Comparison of ENCODE assay signal across 1 cellular context in the genomic region with DNA sequence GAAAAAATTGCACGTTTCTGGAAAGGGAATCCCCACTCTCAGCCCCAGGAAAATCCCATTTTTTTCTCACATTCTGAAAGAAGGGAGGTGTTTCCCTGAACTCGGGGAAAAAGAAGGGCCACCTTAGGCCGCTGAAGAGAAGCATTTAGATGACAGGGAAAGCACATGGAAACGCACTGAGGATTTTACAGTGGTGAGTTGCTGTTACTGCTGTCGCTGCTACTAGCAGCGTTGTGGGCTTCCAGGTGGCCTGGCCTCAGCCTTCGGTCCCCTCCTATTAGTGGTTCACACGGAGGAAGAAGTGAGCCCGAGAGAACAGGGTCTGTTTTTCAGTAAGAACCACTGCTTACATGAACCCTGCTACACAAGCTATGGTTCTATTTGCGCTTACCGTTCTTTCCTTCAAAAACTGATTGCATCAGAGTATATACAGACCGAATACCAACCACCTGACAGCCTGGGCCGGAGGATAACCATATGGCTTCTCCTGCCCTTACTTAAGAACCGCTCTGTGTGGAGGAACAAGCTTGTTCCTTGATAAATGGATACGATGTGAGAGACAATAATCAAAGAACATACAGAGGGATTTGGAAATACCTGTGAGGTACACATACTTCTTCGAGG.
TF ChIP-seq lines count a peak whose summit lies in the region.

No MANE protein-coding gene starts in this region.

TF ChIP-seq in HepG2, 621 proteins besides CTCF, POLR2A, EP300 and RAD21 (continued from another document):
- TF ChIP-seq, protein P1, sequence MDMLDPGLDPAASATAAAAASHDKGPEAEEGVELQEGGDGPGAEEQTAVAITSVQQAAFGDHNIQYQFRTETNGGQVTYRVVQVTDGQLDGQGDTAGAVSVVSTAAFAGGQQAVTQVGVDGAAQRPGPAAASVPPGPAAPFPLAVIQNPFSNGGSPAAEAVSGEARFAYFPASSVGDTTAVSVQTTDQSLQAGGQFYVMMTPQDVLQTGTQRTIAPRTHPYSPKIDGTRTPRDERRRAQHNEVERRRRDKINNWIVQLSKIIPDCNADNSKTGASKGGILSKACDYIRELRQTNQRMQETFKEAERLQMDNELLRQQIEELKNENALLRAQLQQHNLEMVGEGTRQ (IDR thresholded peaks at IDR 0.05; ENCODE audit: low read depth, low read length): no peak
- TF ChIP-seq, protein P1 (CRISPR knock-in tag; IDR thresholded peaks at IDR 0.05; ENCODE audit: borderline replicate concordance): no peak
- TF ChIP-seq BRCA1 (CRISPR knock-in tag; IDR thresholded peaks at IDR 0.05) (no peak), HNRNPH1 (optimal IDR thresholded peaks at IDR 0.05; ENCODE audit: low read depth, low read length) (no peak), SIN3A (IDR thresholded peaks at IDR 0.05; ENCODE audit: borderline replicate concordance, low read depth, low read length) (no peak), ZNF207 (IDR thresholded peaks at IDR 0.05; ENCODE audit: borderline replicate concordance) (no peak), CBX1 (IDR thresholded peaks at IDR 0.05; ENCODE audit: low read depth) (no peak), MAF1 (CRISPR knock-in tag; IDR thresholded peaks at IDR 0.05; ENCODE audit: borderline replicate concordance) (no peak), ZNF124 (CRISPR knock-in tag; IDR thresholded peaks at IDR 0.05) (no peak), GTF3A (CRISPR knock-in tag; conservative IDR thresholded peaks at IDR 0.05) (no peak), TMF1 (CRISPR knock-in tag; IDR thresholded peaks at IDR 0.05; ENCODE audit: low read depth) (no peak), ZNF263 (CRISPR knock-in tag; IDR thresholded peaks at IDR 0.05) (no peak), ZNF841 (CRISPR knock-in tag; IDR thresholded peaks at IDR 0.05; ENCODE audit: borderline replicate concordance) (no peak), TEAD2 (CRISPR knock-in tag; IDR thresholded peaks at IDR 0.05) (no peak), TRIM24 (CRISPR knock-in tag; IDR thresholded peaks at IDR 0.05) (no peak), SOX13 (IDR thresholded peaks at IDR 0.05) (no peak), SOX13 (CRISPR knock-in tag; conservative IDR thresholded peaks at IDR 0.05 in 1 of 2, IDR thresholded peaks at IDR 0.05 in 1 of 2) (no peak)
- TF ChIP-seq, protein P2, sequence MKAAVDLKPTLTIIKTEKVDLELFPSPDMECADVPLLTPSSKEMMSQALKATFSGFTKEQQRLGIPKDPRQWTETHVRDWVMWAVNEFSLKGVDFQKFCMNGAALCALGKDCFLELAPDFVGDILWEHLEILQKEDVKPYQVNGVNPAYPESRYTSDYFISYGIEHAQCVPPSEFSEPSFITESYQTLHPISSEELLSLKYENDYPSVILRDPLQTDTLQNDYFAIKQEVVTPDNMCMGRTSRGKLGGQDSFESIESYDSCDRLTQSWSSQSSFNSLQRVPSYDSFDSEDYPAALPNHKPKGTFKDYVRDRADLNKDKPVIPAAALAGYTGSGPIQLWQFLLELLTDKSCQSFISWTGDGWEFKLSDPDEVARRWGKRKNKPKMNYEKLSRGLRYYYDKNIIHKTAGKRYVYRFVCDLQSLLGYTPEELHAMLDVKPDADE (CRISPR knock-in tag; IDR thresholded peaks at IDR 0.05): no peak
